In the genomic region with DNA sequence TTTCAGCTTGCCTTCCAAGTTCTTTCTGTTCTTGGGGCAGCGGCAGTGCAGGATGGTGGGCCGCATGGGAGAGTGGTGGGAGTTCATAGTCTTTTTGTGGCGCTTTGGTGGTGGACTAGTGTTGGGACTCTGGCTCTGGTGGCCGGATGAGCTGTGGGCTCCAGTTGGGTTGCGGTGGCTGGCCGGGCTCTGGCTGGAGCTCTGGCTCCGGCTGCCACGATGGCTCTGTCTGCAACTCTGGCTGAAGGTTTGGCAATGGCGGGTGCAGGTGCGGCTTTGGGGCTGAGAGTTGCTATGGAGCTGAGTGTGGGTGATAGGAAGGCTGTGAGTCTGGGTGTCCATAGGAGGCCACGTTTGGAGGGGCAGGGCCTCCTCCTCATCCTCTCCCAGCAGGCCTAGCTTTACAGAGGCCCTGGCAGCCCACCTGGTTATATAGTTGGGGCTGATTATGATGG, we compare ENCODE assay signal across 26 cellular contexts. TPM values are rescaled to one million over a fixed set of nuclear protein-coding genes. Genes with fewer than 3 reads are reported as not detected.
DNase-seq lines count a peak whose midpoint lies in the region; ATAC-seq, FAIRE-seq and TF ChIP-seq lines count a peak whose summit lies in the region.
"Had no signal": no experiment of that assay in that cellular context is flagged by ENCODE, and none has a peak within 500 bp of the region (broad histone marks: within the 10 kb centered on the region; RNA-seq: fewer than 3 reads in every experiment).

Gene TNP2 (minus strand): TSS at position 405 of the 455 bp plus-strand sequence. CDS start 63 bp downstream, at position 342.

- no peaks in the 10 kb centered on the region for H3K9me3 ChIP-seq in T-helper 17 cell (ENCODE audit: control insufficient read depth, low read length, poor library complexity, severe bottlenecking)
- H3K9me3 ChIP-seq in H1 (ENCODE audit: insufficient read depth in 2 of 2, low read depth in 1 of 2, low read length in 1 of 2), result no peaks in the 10 kb centered on the region
- H3K9me3 ChIP-seq: A549; BE2C; BLaER1 treated with 17β-estradiol and CSF1 and Interleukin-3, amounts not matched to agents 10 nM and 100 nM had no signal

- H2AFZ ChIP-seq in H1 (ENCODE audit: low read length), result no peak within 1 kb of the TSS
- H2AFZ ChIP-seq in GM23338, result no peak within 1 kb of the TSS

- H2BK15ac ChIP-seq in H1 (ENCODE audit: low read length), result 0 out of 2 replicates have a peak within 1 kb of the TSS, but pooled peaks have one; percentile 63

- H3K36me3 ChIP-seq in H1 (ENCODE audit: control insufficient read depth in 2 of 4, insufficient read depth in 4 of 4, low read length in 3 of 4), result no peaks in the 10 kb centered on the region
- no peaks in the 10 kb centered on the region for H3K36me3 ChIP-seq in GM23338 (ENCODE audit: insufficient read depth)
- H3K36me3 ChIP-seq: BE2C; BLaER1 treated with 17β-estradiol and CSF1 and Interleukin-3, amounts not matched to agents 10 nM and 100 nM had no signal

- H4K20me1 ChIP-seq in H1 (replicated peaks in 1 of 2; ENCODE audit: control insufficient read depth in 1 of 2, insufficient read depth in 2 of 2, low read length in 2 of 2) (no peaks in the 10 kb centered on the region), GM23338 (replicated peaks; ENCODE audit: insufficient read depth) (no peaks in the 10 kb centered on the region)
- H4K20me1 ChIP-seq: BLaER1 treated with 17β-estradiol and CSF1 and Interleukin-3, amounts not matched to agents 10 nM and 100 nM had no signal

- H2BK5ac ChIP-seq in H1 (ENCODE audit: low read depth, low read length), result no peak within 1 kb of the TSS

- H2BK12ac ChIP-seq in H1 (ENCODE audit: low read depth, low read length), result no peak within 1 kb of the TSS

- no peak within 1 kb of the TSS; the same call in 1 of the 2 replicates for H3K18ac ChIP-seq in H1 (ENCODE audit: extremely low read depth, low read length)

- H3K79me2 ChIP-seq in H1 (ENCODE audit: control insufficient read depth in 1 of 2, insufficient read depth in 2 of 2, low read length in 2 of 2) (no peaks in the 10 kb centered on the region), GM23338 (replicated peaks; ENCODE audit: insufficient read depth) (no peaks in the 10 kb centered on the region)

- no peak within 1 kb of the TSS for H3K4me3 ChIP-seq in H1 (ENCODE audit: extremely low read depth in 1 of 4, insufficient read depth in 2 of 4, low read depth in 3 of 4, low read length in 4 of 4)
- H3K4me3 ChIP-seq in GM23338, result no peak within 1 kb of the TSS
- H3K4me3 ChIP-seq: A549; BLaER1 treated with 17β-estradiol and CSF1 and Interleukin-3, amounts not matched to agents 10 nM and 100 nM had no signal

- no peak within 1 kb of the TSS for H3K56ac ChIP-seq in H1 (replicated peaks; ENCODE audit: insufficient read length, low read depth, low read length)

- H3K27me3 ChIP-seq in H1 (replicated peaks in 1 of 4; ENCODE audit: control insufficient read depth in 3 of 4, extremely low read depth in 1 of 4, insufficient read depth in 3 of 4, low read length in 3 of 4) (no peaks in the 10 kb centered on the region), GM23338 (ENCODE audit: insufficient read depth) (no peaks in the 10 kb centered on the region)
- H3K27me3 ChIP-seq: BE2C; BLaER1 treated with 17β-estradiol and CSF1 and Interleukin-3, amounts not matched to agents 10 nM and 100 nM had no signal

- peaks cover 4% of the 10 kb centered on the region for H3K36me3 Mint-ChIP-seq in T-helper 17 cell (ENCODE audit: low read depth)
- no peaks in the 10 kb centered on the region for H3K36me3 Mint-ChIP-seq in neural crest cell (ENCODE audit: low read depth)
- H3K36me3 Mint-ChIP-seq in stimulated activated memory B cell treated with anti-CD40 and anti-IgM and Interleukin-4, amounts not matched to agents 10 μg/mL and 1 μg/mL and 100 μg/mL, for 72 hours, result no peaks in the 10 kb centered on the region
- no peaks in the 10 kb centered on the region for H3K36me3 Mint-ChIP-seq in GM23338 (ENCODE audit: low read depth)
- H3K36me3 Mint-ChIP-seq: CD14-positive monocyte; CD8-positive, alpha-beta memory T cell had no signal

- H3K4ac ChIP-seq in H1 (replicated peaks; ENCODE audit: insufficient read length, low read depth, low read length), result no peak within 1 kb of the TSS

- 90% methylated on average over 11 of the region's 11 CpGs; no CpG with 5 or more reads in 1 of the 2 experiments for WGBS in H1 (ENCODE audit: extremely low coverage in 1 of 2, insufficient coverage in 1 of 2, insufficient read length in 1 of 2, insufficient replicate concordance in 2 of 2, low coverage in 1 of 2, low lambda C conversion rate in 2 of 2, missing lambda C conversion rate in 1 of 2), 2 experiments

- no peak for TF ChIP-seq POLR2A in H1 (IDR thresholded peaks at IDR 0.05; ENCODE audit: control extremely low read depth in 1 of 2, low read depth in 2 of 2, low read length in 2 of 2)

- H4K91ac ChIP-seq in H1 (replicated peaks; ENCODE audit: insufficient read length, low read length), result no peak within 1 kb of the TSS

- H4K5ac ChIP-seq in H1 (ENCODE audit: insufficient read length, low read depth, low read length), result no peak within 1 kb of the TSS

- ATAC-seq in T-helper 17 cell (no peak), GM23338 (no peak)
- no peak for ATAC-seq in stimulated activated memory B cell treated with anti-CD40 and anti-IgM and Interleukin-4, amounts not matched to agents 10 μg/mL and 1 μg/mL and 100 μg/mL, for 72 hours
- ATAC-seq: A549, HCT116 had no signal

- no peaks in the 10 kb centered on the region for H3K79me1 ChIP-seq in H1 (ENCODE audit: low read depth, low read length)

- DNase-seq in T-helper 17 cell (no peak), H1 (ENCODE audit: low read depth in 1 of 2, low spot score in 2 of 2) (no peak), neural crest cell (ENCODE audit: low read depth, low spot score) (no peak), NCI-H2171 (lab: John Stamatoyannopoulos, UW) (no peak), NCI-H69 (lab: John Stamatoyannopoulos, UW) (no peak), GM23338 (ENCODE audit: low spot score) (no peak)
- DNase-seq: 8988T; ACHN; AML-193; BE2C; CD4-positive, alpha-beta T cell; CD8-positive, alpha-beta memory T cell; DMS 273 treated with DMSO at 0.1 percent for 48 hours; DMS79; GF-D8; H9 had no signal

- H2BK20ac ChIP-seq in H1 (ENCODE audit: low read length), result 0 out of 2 replicates have a peak within 1 kb of the TSS, but pooled peaks have one; percentile 29

- no peak for FAIRE-seq in H1 (lab: Jason Lieb, UNC)
- FAIRE-seq: A549, D721Med, GM12891, GM18507 had no signal

- H3K4me2 ChIP-seq in H1 (ENCODE audit: insufficient read depth in 1 of 2, low read depth in 2 of 2, low read length in 2 of 2) (no peak within 1 kb of the TSS), GM23338 (no peak within 1 kb of the TSS)
- H3K4me2 ChIP-seq: A549; BLaER1 treated with 17β-estradiol and CSF1 and Interleukin-3, amounts not matched to agents 10 nM and 100 nM had no signal

- H3K27me3 Mint-ChIP-seq in T-helper 17 cell (no peaks in the 10 kb centered on the region), neural crest cell (ENCODE audit: low read depth) (no peaks in the 10 kb centered on the region), GM23338 (ENCODE audit: insufficient read depth, low read depth, poor library complexity) (peaks cover 12% of the 10 kb centered on the region)
- H3K27me3 Mint-ChIP-seq in stimulated activated memory B cell treated with anti-CD40 and anti-IgM and Interleukin-4, amounts not matched to agents 10 μg/mL and 1 μg/mL and 100 μg/mL, for 72 hours, result no peaks in the 10 kb centered on the region
- H3K27me3 Mint-ChIP-seq: CD4-positive, alpha-beta T cell had no signal

- no peak within 1 kb of the TSS for H3K9ac ChIP-seq in H1 (replicated peaks in 1 of 4; ENCODE audit: extremely low read depth in 1 of 4, low read depth in 3 of 4, low read length in 3 of 4)
- H3K9ac ChIP-seq: BLaER1 treated with 17β-estradiol and CSF1 and Interleukin-3, amounts not matched to agents 10 nM and 100 nM had no signal

- H3K27ac ChIP-seq in H1 (ENCODE audit: low read depth, low read length) (no peak within 1 kb of the TSS), GM23338 (ENCODE audit: low read depth) (no peak within 1 kb of the TSS)
- H3K27ac ChIP-seq: A549; BLaER1 treated with 17β-estradiol and CSF1 and Interleukin-3, amounts not matched to agents 10 nM and 100 nM had no signal

- H3K4me3 Mint-ChIP-seq in T-helper 17 cell (no peak within 1 kb of the TSS), neural crest cell (no peak within 1 kb of the TSS), GM23338 (no peak within 1 kb of the TSS)
- H3K4me3 Mint-ChIP-seq in stimulated activated memory B cell treated with anti-CD40 and anti-IgM and Interleukin-4, amounts not matched to agents 10 μg/mL and 1 μg/mL and 100 μg/mL, for 72 hours, result no peak within 1 kb of the TSS
- H3K4me3 Mint-ChIP-seq: CD14-positive monocyte; CD4-positive, alpha-beta T cell; CD8-positive, alpha-beta memory T cell; H9 had no signal

- H3K4me1 Mint-ChIP-seq in T-helper 17 cell, result peaks cover 6% of the 10 kb centered on the region
- H3K4me1 Mint-ChIP-seq in neural crest cell, result peaks cover 8% of the 10 kb centered on the region
- H3K4me1 Mint-ChIP-seq in stimulated activated memory B cell treated with anti-CD40 and anti-IgM and Interleukin-4, amounts not matched to agents 10 μg/mL and 1 μg/mL and 100 μg/mL, for 72 hours, result peaks cover 10% of the 10 kb centered on the region
- peaks cover 9% of the 10 kb centered on the region for H3K4me1 Mint-ChIP-seq in GM23338

- CTCF ChIA-PET in H1 (lab: Charles Lee; ENCODE audit: partially characterized antibody), result interaction anchor here (0.6 to 8.1 kb wide), 9 partner anchors 7 to 391 kb away, joined by 3 to 79 read pairs (median 5); partner anchors contain the start of genes PRM2 and SOCS1

- peaks cover 0 to 3% (median 0%) of the 10 kb centered on the region in 4 experiments; a peak in 2 of 7 replicates for H3K4me1 ChIP-seq in H1 (replicated peaks in 1 of 4; ENCODE audit: control insufficient read depth in 3 of 4, insufficient read depth in 4 of 4, low read length in 3 of 4)
- no peaks in the 10 kb centered on the region; the same call in 1 of the 2 replicates for H3K4me1 ChIP-seq in GM23338 (ENCODE audit: insufficient read depth)
- H3K4me1 ChIP-seq: A549, BE2C had no signal

- no peak for TF ChIP-seq RAD21 in H1 (IDR thresholded peaks at IDR 0.05 in 1 of 2, conservative IDR thresholded peaks at IDR 0.05 in 1 of 2; ENCODE audit: low read depth in 2 of 2, low read length in 2 of 2)

- H3K9me3 Mint-ChIP-seq in neural crest cell (no peaks in the 10 kb centered on the region), GM23338 (no peaks in the 10 kb centered on the region)
- no peaks in the 10 kb centered on the region for H3K9me3 Mint-ChIP-seq in stimulated activated memory B cell treated with anti-CD40 and anti-IgM and Interleukin-4, amounts not matched to agents 10 μg/mL and 1 μg/mL and 100 μg/mL, for 72 hours
- H3K9me3 Mint-ChIP-seq: CD14-positive monocyte; CD4-positive, alpha-beta T cell; CD8-positive, alpha-beta memory T cell; H9 had no signal

- H3K9me2 ChIP-seq in GM23338 (ENCODE audit: insufficient read depth), result peaks cover 3% of the 10 kb centered on the region; the same call in 1 of the 2 replicates

- no peaks in the 10 kb centered on the region; the same call in 1 of the 2 replicates for H3K23me2 ChIP-seq in H1 (ENCODE audit: low read depth, low read length)

- TF ChIP-seq EP300 in H1 (IDR thresholded peaks at IDR 0.05; ENCODE audit: borderline replicate concordance in 1 of 2, low read depth in 2 of 2, low read length in 2 of 2), result no peak

- TF ChIP-seq CTCF in H1 (IDR thresholded peaks at IDR 0.05; ENCODE audit: control extremely low read depth in 1 of 3, insufficient read depth in 1 of 3, low read depth in 1 of 3, low read length in 3 of 3) (no peak), neural crest cell (conservative IDR thresholded peaks at IDR 0.05) (no peak), GM23338 (conservative IDR thresholded peaks at IDR 0.05; ENCODE audit: low read depth in 2 of 2) (no peak)

- no peak within 1 kb of the TSS for H2AK5ac ChIP-seq in H1 (ENCODE audit: low read depth, low read length)

- H2BK120ac ChIP-seq in H1 (replicated peaks; ENCODE audit: low read depth, low read length), result no peak within 1 kb of the TSS

- no peak within 1 kb of the TSS for H3K14ac ChIP-seq in H1 (ENCODE audit: insufficient read length)

- no peak within 1 kb of the TSS; the same call in 1 of the 2 replicates for H4K8ac ChIP-seq in H1 (ENCODE audit: extremely low read depth, insufficient read depth, low read length)

- H3K27ac Mint-ChIP-seq in T-helper 17 cell (peak within 1 kb of the TSS; percentile 45), neural crest cell (ENCODE audit: unreplicated experiment) (peak within 1 kb of the TSS; percentile 2), GM23338 (no peak within 1 kb of the TSS)
- H3K27ac Mint-ChIP-seq in stimulated activated memory B cell treated with anti-CD40 and anti-IgM and Interleukin-4, amounts not matched to agents 10 μg/mL and 1 μg/mL and 100 μg/mL, for 72 hours, result peak within 1 kb of the TSS; percentile 3
- H3K27ac Mint-ChIP-seq: CD14-positive monocyte; CD4-positive, alpha-beta T cell; CD8-positive, alpha-beta memory T cell; H9 had no signal

- POLR2A ChIA-PET in H1 (lab: Charles Lee; ENCODE audit: partially characterized antibody), result interaction anchor here (1.4 to 3.5 kb wide), 2 partner anchors 13 to 78 kb away, joined by 3 to 25 read pairs; partner anchors contain the start of gene SOCS1

- no peak within 1 kb of the TSS for H3K23ac ChIP-seq in H1 (ENCODE audit: insufficient read length)

- 0 out of 2 replicates have a peak, but pooled peaks cover 3% of the 10 kb centered on the region for H3F3A ChIP-seq in GM23338 (replicated peaks; ENCODE audit: low read depth)

RNA-seq across cellular contexts. Expression of gene TNP2, which starts in this region (rescaled TPM):
- not detected for total RNA-seq in T-helper 17 cell
- total RNA-seq in H1 (2021; fragmentation: NEBNext Ultra II Directional; extraction: Animal tissue kit (Norgen Biotek cat#: 25700)), result not detected in 2 replicates
- not detected in 2 replicates for polyA plus RNA-seq in H1 (2011; rRNA removed)
- polyA plus RNA-seq in H1 (2011; cell fraction: cytosol; rRNA removed), result not detected
- polyA plus RNA-seq in H1 (2011; cell fraction: nucleus; rRNA removed), result not detected
- not detected in 4 replicates for polyA plus RNA-seq in H1 (2012, experiment 1 of 2)
- polyA plus RNA-seq in H1 (2012, experiment 2 of 2), result not detected
- polyA plus RNA-seq in H1 (2013, experiment 1 of 2), result not detected
- polyA plus RNA-seq in H1 (2013, experiment 2 of 2), result not detected
- polyA minus RNA-seq in H1 (2011; rRNA and poly(A)+ RNA removed), result not detected in 2 replicates
- polyA minus RNA-seq in H1 (2011; cell fraction: cytosol; rRNA and poly(A)+ RNA removed), result not detected
- not detected for polyA minus RNA-seq in H1 (2011; cell fraction: nucleus; rRNA and poly(A)+ RNA removed)
- not detected in 2 replicates for total RNA-seq in neural crest cell
- not detected in 2 replicates for total RNA-seq in GM23338 (2014; rRNA removed; shearing (Covaris generic))
- not detected in 2 replicates for polyA plus RNA-seq in GM23338 (2016; fragmentation: Nextera tagmentation; extraction: Ambion mirVana)
- total RNA-seq: CD4-positive, alpha-beta T cell; CD8-positive, alpha-beta memory T cell; G401; H4; H9 had no signal
- polyA plus RNA-seq: A549; CD14-positive monocyte; CD8-positive, alpha-beta memory T cell had no signal
